Comparison of ENCODE assay signal across 6 cellular contexts in genomic region chr19:3235604-3236003, GRCh38. TPM values are rescaled to one million over a fixed set of nuclear protein-coding genes. Genes with fewer than 3 reads are reported as not detected.
"Had no signal": no experiment of that assay in that cellular context is flagged by ENCODE, and none has a peak within 500 bp of the region (broad histone marks: within the 10 kb centered on the region; RNA-seq: fewer than 3 reads in every experiment).

No MANE protein-coding gene starts in this region.

RNA-seq across cellular contexts. Expression of gene CELF5, which starts 11.1 kb away (rescaled TPM):
- total RNA-seq: LHCN-M2, NCI-H460, Right ventricle myocardium inferior, RPMI7951, SJCRH30, SK-MEL-5 had no signal

RNA-seq across cellular contexts. Expression of gene S1PR4, which starts 57.0 kb away (rescaled TPM):
- total RNA-seq: LHCN-M2, RPMI7951, SJCRH30, SK-MEL-5 had no signal
